15 cellular contexts compared by ENCODE assay signal in genomic region chr1:1031659-1032245, GRCh38. TPM values are rescaled to one million over a fixed set of nuclear protein-coding genes. Genes with fewer than 3 reads are reported as not detected.
DNase-seq lines count a peak whose midpoint lies in the region; ATAC-seq and TF ChIP-seq lines count a peak whose summit lies in the region.
"Had no signal": no experiment of that assay in that cellular context is flagged by ENCODE, and none has a peak within 500 bp of the region (broad histone marks: within the 10 kb centered on the region; RNA-seq: fewer than 3 reads in every experiment).

No MANE protein-coding gene starts in this region.

- TF ChIP-seq CTCF in GM23338 (conservative IDR thresholded peaks at IDR 0.05; ENCODE audit: low read depth in 2 of 2) (no peak), mesothelial cell of epicardium (IDR thresholded peaks at IDR 0.05; ENCODE audit: unreplicated experiment) (no peak), gastrocnemius medialis (IDR thresholded peaks at IDR 0.05 in 4 of 5, conservative IDR thresholded peaks at IDR 0.05 in 1 of 5) (no peak)

- TF ChIP-seq POLR2A in gastrocnemius medialis (IDR thresholded peaks at IDR 0.05): no peak

- peak overlapping the region; percentile 63; the same call in 2 of the 3 replicates for H3K4me3 Mint-ChIP-seq in GM23338
- peak overlapping the region; percentile 50 for H3K4me3 Mint-ChIP-seq in mesothelial cell of epicardium

- DNase-seq in GM23338 (ENCODE audit: low spot score) (no peak), mesothelial cell of epicardium (ENCODE audit: low spot score in 2 of 2, unreplicated experiment in 2 of 2) (no peak), gastrocnemius medialis (no peak), NCI-H1436 (lab: John Stamatoyannopoulos, UW) (no peak), NCI-H2081 treated with DMSO at 0.1 percent for 48 hours (lab: John Stamatoyannopoulos, UW) (no peak)
- DNase-seq: activated CD4-positive, alpha-beta memory T cell treated with anti-CD3 and anti-CD28 coated beads, Interleukin-2, amount 10 ng/mL, durations not matched to agents 7 days and 5 days; activated naive CD4-positive, alpha-beta T cell; kidney; NCI-H187; uterus had no signal

- no peaks in the 10 kb centered on the region for H3K9me2 ChIP-seq in GM23338 (ENCODE audit: insufficient read depth)

- H3K36me3 Mint-ChIP-seq in GM23338 (ENCODE audit: low read depth) (peaks cover 9% of the 10 kb centered on the region; the same call in 2 of the 3 replicates), mesothelial cell of epicardium (peaks cover 4% of the 10 kb centered on the region)

- H3F3A ChIP-seq in GM23338 (replicated peaks; ENCODE audit: low read depth): no peaks in the 10 kb centered on the region

- H3K9me3 Mint-ChIP-seq in GM23338 (no peaks in the 10 kb centered on the region; the same call in 2 of the 3 replicates), mesothelial cell of epicardium (no peaks in the 10 kb centered on the region)
- H3K9me3 Mint-ChIP-seq: activated CD4-positive, alpha-beta memory T cell treated with anti-CD3 and anti-CD28 coated beads, Interleukin-2, amount 10 ng/mL, durations not matched to agents 7 days and 5 days had no signal

- H3K36me3 ChIP-seq in BLaER1: peaks cover 13% of the 10 kb centered on the region; the same call in 1 of the 2 replicates
- no peaks in the 10 kb centered on the region for H3K36me3 ChIP-seq in GM23338 (ENCODE audit: insufficient read depth)
- H3K36me3 ChIP-seq in gastrocnemius medialis: no peaks in the 10 kb centered on the region
- H3K36me3 ChIP-seq: uterus had no signal

- H3K4me1 Mint-ChIP-seq in GM23338: peaks cover 9% of the 10 kb centered on the region; the same call in 2 of the 3 replicates
- peaks cover 13% of the 10 kb centered on the region for H3K4me1 Mint-ChIP-seq in mesothelial cell of epicardium

- H3K27ac ChIP-seq in BLaER1 (peak overlapping the region; percentile 64), GM23338 (ENCODE audit: low read depth) (no peak overlapping the region), angular gyrus (ENCODE audit: low read depth, low read length) (peak overlapping the region; percentile 59), gastrocnemius medialis (no peak overlapping the region)
- H3K27ac ChIP-seq: C4-2B, uterus had no signal

- H3K4me1 ChIP-seq in BLaER1 (peaks cover 67% of the 10 kb centered on the region), GM23338 (ENCODE audit: insufficient read depth) (peaks cover 5% of the 10 kb centered on the region; the same call in 1 of the 2 replicates), gastrocnemius medialis (peaks cover 5 to 19% of the 10 kb centered on the region in 2 donors)

- H3K4me3 ChIP-seq in BLaER1 (no peak overlapping the region), GM23338 (no peak overlapping the region), gastrocnemius medialis (no peak overlapping the region)
- H3K4me3 ChIP-seq: uterus had no signal

- H3K9ac ChIP-seq in BLaER1: peak overlapping the region; percentile 40; the same call in 1 of the 2 replicates

- no peak overlapping the region for H3K27ac Mint-ChIP-seq in GM23338
- peak overlapping the region; percentile 91 for H3K27ac Mint-ChIP-seq in mesothelial cell of epicardium
- H3K27ac Mint-ChIP-seq: activated CD4-positive, alpha-beta memory T cell treated with anti-CD3 and anti-CD28 coated beads, Interleukin-2, amount 10 ng/mL, durations not matched to agents 7 days and 5 days had no signal

- H3K79me2 ChIP-seq in GM23338 (replicated peaks; ENCODE audit: insufficient read depth): no peaks in the 10 kb centered on the region

- H3K4me2 ChIP-seq in BLaER1: peak overlapping the region; percentile 95
- no peak overlapping the region; the same call in 1 of the 2 replicates for H3K4me2 ChIP-seq in GM23338

- H3K27me3 Mint-ChIP-seq in GM23338 (ENCODE audit: insufficient read depth, low read depth, poor library complexity): peaks cover 30% of the 10 kb centered on the region
- peaks cover 13% of the 10 kb centered on the region for H3K27me3 Mint-ChIP-seq in mesothelial cell of epicardium (ENCODE audit: low read depth)

- in situ Hi-C loops in gastrocnemius medialis (cut with MboI; ENCODE audit: low sequenced_read_pairs in 4 of 4): no loop called here

- intact Hi-C loops in gastrocnemius medialis (cut with DNase I; ENCODE audit: low total_unique reads): loop anchor here (5.0 to 10.0 kb wide), 2 partner anchors 83 to 261 kb away; partner anchors contain the start of gene C1orf159

- H2AFZ ChIP-seq in GM23338: no peak overlapping the region

- ATAC-seq in GM23338 (no peak), gastrocnemius medialis (no peak), GM19035 (IDR thresholded peaks at IDR 0.05; ENCODE audit: unreplicated experiment) (no peak)

- H4K20me1 ChIP-seq in BLaER1 (peaks cover 60% of the 10 kb centered on the region), GM23338 (replicated peaks; ENCODE audit: insufficient read depth) (peaks cover 16% of the 10 kb centered on the region)

- H3K27me3 ChIP-seq in BLaER1 (peaks cover 16% of the 10 kb centered on the region), GM23338 (ENCODE audit: insufficient read depth) (peaks cover 27% of the 10 kb centered on the region), gastrocnemius medialis (peaks cover 9 to 32% (median 30%) of the 10 kb centered on the region in 3 donors)

- H3K9me3 ChIP-seq in BLaER1 (no peaks in the 10 kb centered on the region), gastrocnemius medialis (no peaks in the 10 kb centered on the region)
- H3K9me3 ChIP-seq: uterus had no signal

TF ChIP-seq in GM23338, 12 proteins besides CTCF, POLR2A, EP300 and RAD21 (continues in another document):
- TF ChIP-seq POLR2AphosphoS5 (IDR thresholded peaks at IDR 0.05; ENCODE audit: low read depth): no peak
- no peak for TF ChIP-seq ZNF331 (CRISPR knock-in tag; IDR thresholded peaks at IDR 0.05; ENCODE audit: low read depth)
- no peak for TF ChIP-seq REST (IDR thresholded peaks at IDR 0.05; ENCODE audit: unreplicated experiment)
- no peak for TF ChIP-seq CREB1 (CRISPR knock-in tag; IDR thresholded peaks at IDR 0.05; ENCODE audit: low read depth)

RNA-seq across cellular contexts. Expression of gene AGRN, which starts 11.8 kb away (rescaled TPM):
- total RNA-seq in GM23338 (2014; rRNA removed; shearing (Covaris generic)): 144 and 185 TPM in 2 replicates
- polyA plus RNA-seq in GM23338 (2016; fragmentation: Nextera tagmentation; extraction: Ambion mirVana): 12.3 and 13.2 TPM in 2 replicates
- total RNA-seq in mesothelial cell of epicardium: 502 to 532 TPM (median 514 TPM) in 3 replicates
- 1 to 10 TPM; 2.0 to 3.8 (median 3.1) TPM for total RNA-seq in gastrocnemius medialis

RNA-seq across cellular contexts. Expression of gene ISG15, which starts 18.5 kb away (rescaled TPM):
- 52.9 and 65.3 TPM in 2 replicates for total RNA-seq in GM23338 (2014; rRNA removed; shearing (Covaris generic))
- 101 and 113 TPM in 2 replicates for polyA plus RNA-seq in GM23338 (2016; fragmentation: Nextera tagmentation; extraction: Ambion mirVana)
- total RNA-seq in mesothelial cell of epicardium (112 to 139 TPM (median 123 TPM) in 3 replicates), gastrocnemius medialis (10 to 100 TPM in 2 of 4 donors, 1 to 10 TPM in 2; 4.3 to 37.6 (median 10.2) TPM)

RNA-seq across cellular contexts. Expression of gene HES4, which starts 31.9 kb away (rescaled TPM):
- total RNA-seq in GM23338 (2014; rRNA removed; shearing (Covaris generic)): 2.3 and 4.8 TPM in 2 replicates
- polyA plus RNA-seq in GM23338 (2016; fragmentation: Nextera tagmentation; extraction: Ambion mirVana): 6.7 and 7.9 TPM in 2 replicates
- total RNA-seq in mesothelial cell of epicardium: 87.7 to 92.1 TPM (median 92.0 TPM) in 3 replicates
- 10 to 100 TPM in 2 of 4 donors, 1 to 10 TPM in 2; 6.4 to 17.4 (median 9.5) TPM for total RNA-seq in gastrocnemius medialis

RNA-seq across cellular contexts. Expression of gene RNF223, which starts 42.4 kb away (rescaled TPM):
- not detected in 2 replicates for total RNA-seq in GM23338 (2014; rRNA removed; shearing (Covaris generic))
- polyA plus RNA-seq in GM23338 (2016; fragmentation: Nextera tagmentation; extraction: Ambion mirVana): not detected in 2 replicates
- total RNA-seq in mesothelial cell of epicardium (0.27 to 0.57 TPM (median 0.40 TPM) in 3 replicates), gastrocnemius medialis (not detected)
- total RNA-seq: activated CD4-positive, alpha-beta memory T cell treated with anti-CD3 and anti-CD28 coated beads, Interleukin-2, amount 10 ng/mL, durations not matched to agents 7 days and 5 days; cardiac septum; uterus had no signal

RNA-seq across cellular contexts. Expression of gene PERM1, which starts 49.9 kb away (rescaled TPM):
- not detected in 2 replicates for total RNA-seq in GM23338 (2014; rRNA removed; shearing (Covaris generic))
- polyA plus RNA-seq in GM23338 (2016; fragmentation: Nextera tagmentation; extraction: Ambion mirVana): 0.66 and 1.1 TPM in 2 replicates
- 1.6 to 2.8 TPM (median 2.7 TPM) in 3 replicates for total RNA-seq in mesothelial cell of epicardium
- total RNA-seq in gastrocnemius medialis: 100 to 1,000 TPM in 2 of 4 donors, 10 to 100 TPM in 2; 38.9 to 218 (median 98.8) TPM
- total RNA-seq: activated CD4-positive, alpha-beta memory T cell treated with anti-CD3 and anti-CD28 coated beads, Interleukin-2, amount 10 ng/mL, durations not matched to agents 7 days and 5 days had no signal

Comparison
In these comparisons a context has a peak if more than half of its experiments do, and no peak if none do; other contexts are left out.
1. H3K27ac ChIP-seq: peak in BLaER1 (single experiment) and angular gyrus (single experiment); none in GM23338 (single experiment) and gastrocnemius medialis (0 of 4).
2. RNA of gene AGRN, which starts 11.8 kb away (total RNA-seq): 502 to 532 TPM in mesothelial cell of epicardium and 144 to 185 TPM in GM23338; 2.0 to 3.8 TPM in gastrocnemius medialis; every median in the first group is over 10 times any median in the second.